Comparison of ENCODE assay signal across 1 cellular context in genomic region chr7:124031406-124031805, GRCh38.
TF ChIP-seq lines count a peak whose summit lies in the region.

No MANE protein-coding gene starts in this region.

TF ChIP-seq in SK-N-SH treated with all-trans-retinoic acid at 6 μM for 48 hours, 23 proteins besides CTCF, POLR2A, EP300 and RAD21 (continued from another document):
- no peak for TF ChIP-seq POU6F1 (CRISPR knock-in tag; IDR thresholded peaks at IDR 0.05; ENCODE audit: borderline replicate concordance, low read depth)
- TF ChIP-seq, protein P1, sequence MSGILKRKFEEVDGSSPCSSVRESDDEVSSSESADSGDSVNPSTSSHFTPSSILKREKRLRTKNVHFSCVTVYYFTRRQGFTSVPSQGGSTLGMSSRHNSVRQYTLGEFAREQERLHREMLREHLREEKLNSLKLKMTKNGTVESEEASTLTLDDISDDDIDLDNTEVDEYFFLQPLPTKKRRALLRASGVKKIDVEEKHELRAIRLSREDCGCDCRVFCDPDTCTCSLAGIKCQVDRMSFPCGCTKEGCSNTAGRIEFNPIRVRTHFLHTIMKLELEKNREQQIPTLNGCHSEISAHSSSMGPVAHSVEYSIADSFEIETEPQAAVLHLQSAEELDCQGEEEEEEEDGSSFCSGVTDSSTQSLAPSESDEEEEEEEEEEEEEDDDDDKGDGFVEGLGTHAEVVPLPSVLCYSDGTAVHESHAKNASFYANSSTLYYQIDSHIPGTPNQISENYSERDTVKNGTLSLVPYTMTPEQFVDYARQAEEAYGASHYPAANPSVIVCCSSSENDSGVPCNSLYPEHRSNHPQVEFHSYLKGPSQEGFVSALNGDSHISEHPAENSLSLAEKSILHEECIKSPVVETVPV (CRISPR knock-in tag; IDR thresholded peaks at IDR 0.05): no peak
- no peak for TF ChIP-seq ZNF8 (CRISPR knock-in tag; IDR thresholded peaks at IDR 0.05)
- no peak for TF ChIP-seq CSDC2 (CRISPR knock-in tag; IDR thresholded peaks at IDR 0.05)
- TF ChIP-seq RARB (CRISPR knock-in tag; IDR thresholded peaks at IDR 0.05): no peak
- TF ChIP-seq ESRRG (CRISPR knock-in tag; IDR thresholded peaks at IDR 0.05): no peak
- no peak for TF ChIP-seq ARNTL (CRISPR knock-in tag; IDR thresholded peaks at IDR 0.05; ENCODE audit: borderline replicate concordance, low read depth)
- no peak for TF ChIP-seq SNAI2 (CRISPR knock-in tag; IDR thresholded peaks at IDR 0.05)
- no peak for TF ChIP-seq CREB5 (CRISPR knock-in tag; IDR thresholded peaks at IDR 0.05; ENCODE audit: low read depth)
- TF ChIP-seq ZNF70 (CRISPR knock-in tag; IDR thresholded peaks at IDR 0.05): no peak
- no peak for TF ChIP-seq ZC3H10 (CRISPR knock-in tag; IDR thresholded peaks at IDR 0.05)
- TF ChIP-seq ISL1 (CRISPR knock-in tag; IDR thresholded peaks at IDR 0.05): no peak
- TF ChIP-seq, protein P2, sequence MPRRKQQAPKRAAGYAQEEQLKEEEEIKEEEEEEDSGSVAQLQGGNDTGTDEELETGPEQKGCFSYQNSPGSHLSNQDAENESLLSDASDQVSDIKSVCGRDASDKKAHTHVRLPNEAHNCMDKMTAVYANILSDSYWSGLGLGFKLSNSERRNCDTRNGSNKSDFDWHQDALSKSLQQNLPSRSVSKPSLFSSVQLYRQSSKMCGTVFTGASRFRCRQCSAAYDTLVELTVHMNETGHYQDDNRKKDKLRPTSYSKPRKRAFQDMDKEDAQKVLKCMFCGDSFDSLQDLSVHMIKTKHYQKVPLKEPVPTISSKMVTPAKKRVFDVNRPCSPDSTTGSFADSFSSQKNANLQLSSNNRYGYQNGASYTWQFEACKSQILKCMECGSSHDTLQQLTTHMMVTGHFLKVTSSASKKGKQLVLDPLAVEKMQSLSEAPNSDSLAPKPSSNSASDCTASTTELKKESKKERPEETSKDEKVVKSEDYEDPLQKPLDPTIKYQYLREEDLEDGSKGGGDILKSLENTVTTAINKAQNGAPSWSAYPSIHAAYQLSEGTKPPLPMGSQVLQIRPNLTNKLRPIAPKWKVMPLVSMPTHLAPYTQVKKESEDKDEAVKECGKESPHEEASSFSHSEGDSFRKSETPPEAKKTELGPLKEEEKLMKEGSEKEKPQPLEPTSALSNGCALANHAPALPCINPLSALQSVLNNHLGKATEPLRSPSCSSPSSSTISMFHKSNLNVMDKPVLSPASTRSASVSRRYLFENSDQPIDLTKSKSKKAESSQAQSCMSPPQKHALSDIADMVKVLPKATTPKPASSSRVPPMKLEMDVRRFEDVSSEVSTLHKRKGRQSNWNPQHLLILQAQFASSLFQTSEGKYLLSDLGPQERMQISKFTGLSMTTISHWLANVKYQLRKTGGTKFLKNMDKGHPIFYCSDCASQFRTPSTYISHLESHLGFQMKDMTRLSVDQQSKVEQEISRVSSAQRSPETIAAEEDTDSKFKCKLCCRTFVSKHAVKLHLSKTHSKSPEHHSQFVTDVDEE (CRISPR knock-in tag; IDR thresholded peaks at IDR 0.05): no peak
- no peak for TF ChIP-seq BACH2 (CRISPR knock-in tag; IDR thresholded peaks at IDR 0.05; ENCODE audit: borderline replicate concordance)
- TF ChIP-seq TCF4 (CRISPR knock-in tag; IDR thresholded peaks at IDR 0.05; ENCODE audit: borderline replicate concordance): no peak
